Comparison of ENCODE assay signal across 1 cellular context in the genomic region with DNA sequence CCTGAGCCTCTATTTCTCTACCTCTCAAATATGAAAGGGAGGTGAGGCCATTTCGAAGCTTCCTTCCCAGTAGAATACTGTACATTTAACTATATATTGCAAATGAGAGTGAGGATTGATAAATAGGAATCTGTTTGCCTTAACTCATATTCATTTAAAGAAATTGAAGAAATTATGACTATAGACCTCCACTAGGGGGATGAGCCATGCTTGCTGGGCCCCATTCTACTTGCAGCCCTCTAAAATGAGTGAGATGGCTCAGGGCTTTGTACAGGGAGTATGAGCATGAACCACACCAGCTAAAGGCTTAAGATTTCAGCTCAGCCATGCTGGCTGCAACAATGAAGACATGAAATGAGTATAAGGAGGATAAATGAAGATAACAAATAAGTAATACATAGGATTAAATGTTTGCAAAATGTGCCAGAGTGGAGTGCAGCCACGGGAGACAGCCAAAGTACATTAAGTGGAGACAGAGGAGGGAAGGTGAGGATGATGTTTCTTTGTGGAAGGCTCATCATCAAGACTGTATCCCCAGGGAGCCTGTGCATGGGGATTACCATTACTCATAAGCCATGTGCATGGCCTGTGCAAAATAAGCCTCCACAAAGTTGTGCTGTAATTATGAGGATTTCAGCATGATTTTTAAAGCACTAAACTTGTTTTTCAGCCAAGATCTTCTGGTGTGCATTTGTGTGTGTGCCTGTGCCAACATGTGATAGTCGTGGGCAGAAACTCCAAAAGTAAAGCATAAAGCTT.
TF ChIP-seq lines count a peak whose summit lies in the region.

No MANE protein-coding gene starts in this region.

TF ChIP-seq in IMR-90, 13 proteins besides CTCF, POLR2A, EP300 and RAD21:
- no peak for TF ChIP-seq CEBPB (IDR thresholded peaks at IDR 0.05; ENCODE audit: low read depth, low read length)
- no peak for TF ChIP-seq MAZ (IDR thresholded peaks at IDR 0.05; ENCODE audit: borderline replicate concordance, low read depth, low read length)
- TF ChIP-seq, protein P1, sequence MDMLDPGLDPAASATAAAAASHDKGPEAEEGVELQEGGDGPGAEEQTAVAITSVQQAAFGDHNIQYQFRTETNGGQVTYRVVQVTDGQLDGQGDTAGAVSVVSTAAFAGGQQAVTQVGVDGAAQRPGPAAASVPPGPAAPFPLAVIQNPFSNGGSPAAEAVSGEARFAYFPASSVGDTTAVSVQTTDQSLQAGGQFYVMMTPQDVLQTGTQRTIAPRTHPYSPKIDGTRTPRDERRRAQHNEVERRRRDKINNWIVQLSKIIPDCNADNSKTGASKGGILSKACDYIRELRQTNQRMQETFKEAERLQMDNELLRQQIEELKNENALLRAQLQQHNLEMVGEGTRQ (IDR thresholded peaks at IDR 0.05; ENCODE audit: low read depth, low read length) = no peak
- no peak for TF ChIP-seq BHLHE40 (IDR thresholded peaks at IDR 0.05; ENCODE audit: low read depth, low read length)
- no peak for TF ChIP-seq FOS (IDR thresholded peaks at IDR 0.05; ENCODE audit: low read depth, low read length)
- no peak for TF ChIP-seq CHD1 (IDR thresholded peaks at IDR 0.05; ENCODE audit: low read depth, low read length)
- TF ChIP-seq RFX5 (IDR thresholded peaks at IDR 0.05; ENCODE audit: low read depth, low read length) = no peak
- no peak for TF ChIP-seq NFE2L2 (IDR thresholded peaks at IDR 0.05; ENCODE audit: low read depth, low read length)
- TF ChIP-seq MXI1 (IDR thresholded peaks at IDR 0.05; ENCODE audit: borderline replicate concordance, low read depth, low read length) = no peak
- no peak for TF ChIP-seq MAFK (IDR thresholded peaks at IDR 0.05; ENCODE audit: low read depth, low read length)
- TF ChIP-seq, protein P2, sequence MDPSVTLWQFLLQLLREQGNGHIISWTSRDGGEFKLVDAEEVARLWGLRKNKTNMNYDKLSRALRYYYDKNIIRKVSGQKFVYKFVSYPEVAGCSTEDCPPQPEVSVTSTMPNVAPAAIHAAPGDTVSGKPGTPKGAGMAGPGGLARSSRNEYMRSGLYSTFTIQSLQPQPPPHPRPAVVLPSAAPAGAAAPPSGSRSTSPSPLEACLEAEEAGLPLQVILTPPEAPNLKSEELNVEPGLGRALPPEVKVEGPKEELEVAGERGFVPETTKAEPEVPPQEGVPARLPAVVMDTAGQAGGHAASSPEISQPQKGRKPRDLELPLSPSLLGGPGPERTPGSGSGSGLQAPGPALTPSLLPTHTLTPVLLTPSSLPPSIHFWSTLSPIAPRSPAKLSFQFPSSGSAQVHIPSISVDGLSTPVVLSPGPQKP (IDR thresholded peaks at IDR 0.05; ENCODE audit: borderline replicate concordance, low read depth, low read length) = no peak
- no peak for TF ChIP-seq SMC3 (IDR thresholded peaks at IDR 0.05; ENCODE audit: low read depth, low read length)
